In the genomic region with DNA sequence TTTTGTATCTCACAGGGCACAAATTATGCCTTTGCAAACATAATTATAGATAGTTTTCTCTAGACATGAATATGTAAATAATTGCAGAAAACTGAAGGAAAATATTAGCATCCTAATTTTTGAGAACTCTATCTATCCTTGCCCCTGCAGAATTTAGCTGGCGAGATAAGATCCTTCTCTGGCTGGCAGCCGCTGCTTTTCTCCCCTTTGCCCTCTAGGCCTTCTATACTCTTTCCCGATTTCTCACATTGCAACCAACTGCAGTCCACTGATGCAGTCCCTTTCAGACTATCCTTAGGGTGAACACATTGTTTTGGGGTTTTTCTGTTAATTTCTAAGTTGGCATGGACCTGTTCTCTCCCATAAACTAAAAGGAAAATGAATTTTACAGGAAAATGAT, we compare ENCODE assay signal across 19 cellular contexts.
DNase-seq lines count a peak whose midpoint lies in the region; ATAC-seq and TF ChIP-seq lines count a peak whose summit lies in the region.
"Had no signal": no experiment of that assay in that cellular context is flagged by ENCODE, and none has a peak within 500 bp of the region (broad histone marks: within the 10 kb centered on the region; RNA-seq: fewer than 3 reads in every experiment).

No MANE protein-coding gene starts in this region.

- H4K20me1 ChIP-seq in SK-N-SH (ENCODE audit: insufficient read depth), result no peaks in the 10 kb centered on the region
- H4K20me1 ChIP-seq: BLaER1 treated with 17β-estradiol and CSF1 and Interleukin-3, amounts not matched to agents 10 nM and 100 nM had no signal

- H3F3A ChIP-seq in SK-N-SH (replicated peaks; ENCODE audit: insufficient read depth), result no peaks in the 10 kb centered on the region

- TF ChIP-seq EP300 in SK-N-SH (IDR thresholded peaks at IDR 0.05; ENCODE audit: borderline replicate concordance in 1 of 2, low read depth in 1 of 2, low read length in 1 of 2), result peak in 1 of 2 experiments; percentile 76; a peak in 2 of 4 replicates

- H2AFZ ChIP-seq in SK-N-SH (ENCODE audit: low read depth), result no peak overlapping the region

- H3K27ac ChIP-seq in SK-N-SH (ENCODE audit: low read depth in 2 of 2, low read length in 1 of 2), result peak overlapping the region in 1 of 2 experiments; percentile 91; a peak in 2 of 4 replicates
- peak overlapping the region; percentile 55 for H3K27ac ChIP-seq in cardiac muscle cell
- H3K27ac ChIP-seq in left ventricle myocardium inferior (replicated peaks), result no peak overlapping the region
- H3K27ac ChIP-seq: 22Rv1; A549; BLaER1 treated with 17β-estradiol and CSF1 and Interleukin-3, amounts not matched to agents 10 nM and 100 nM; C4-2B had no signal

- H3K4me1 Mint-ChIP-seq in endothelial cell (ENCODE audit: unreplicated experiment), result no peaks in the 10 kb centered on the region
- H3K4me1 Mint-ChIP-seq in WTC11, result 0 out of 2 replicates have a peak, but pooled peaks cover 3% of the 10 kb centered on the region
- H3K4me1 Mint-ChIP-seq: B cell had no signal

- no peaks in the 10 kb centered on the region for H3K9me2 ChIP-seq in SK-N-SH

- no peaks in the 10 kb centered on the region; the same call in 1 of the 2 replicates for H3K79me2 ChIP-seq in SK-N-SH (ENCODE audit: insufficient read depth)

- no peaks in the 10 kb centered on the region for H3K9me3 ChIP-seq in SK-N-SH
- no peaks in the 10 kb centered on the region for H3K9me3 ChIP-seq in cardiac muscle cell (ENCODE audit: low read depth)
- H3K9me3 ChIP-seq in left ventricle myocardium inferior (replicated peaks), result no peaks in the 10 kb centered on the region
- H3K9me3 ChIP-seq: A549; BLaER1 treated with 17β-estradiol and CSF1 and Interleukin-3, amounts not matched to agents 10 nM and 100 nM; Caco-2 had no signal

- no peaks in the 10 kb centered on the region for H3K27me3 ChIP-seq in SK-N-SH (ENCODE audit: insufficient read depth)
- H3K27me3 ChIP-seq in cardiac muscle cell, result no peaks in the 10 kb centered on the region
- no peaks in the 10 kb centered on the region for H3K27me3 ChIP-seq in left ventricle myocardium inferior (ENCODE audit: low read depth)
- H3K27me3 ChIP-seq: BLaER1 treated with 17β-estradiol and CSF1 and Interleukin-3, amounts not matched to agents 10 nM and 100 nM had no signal

- peak; percentile 24; the same call in 1 of the 2 replicates for TF ChIP-seq RAD21 in SK-N-SH (IDR thresholded peaks at IDR 0.05; ENCODE audit: low read length)

- H3K36me3 Mint-ChIP-seq in endothelial cell (ENCODE audit: low read depth, unreplicated experiment) (peaks cover 30% of the 10 kb centered on the region), WTC11 (peaks cover 1% of the 10 kb centered on the region; the same call in 1 of the 2 replicates)

- H3K4me2 ChIP-seq in SK-N-SH, result no peak overlapping the region
- H3K4me2 ChIP-seq: A549; BLaER1 treated with 17β-estradiol and CSF1 and Interleukin-3, amounts not matched to agents 10 nM and 100 nM had no signal

- CTCF ChIA-PET in SK-N-SH (lab: Yijun Ruan, JAX) (interaction anchor here (1.8 kb wide), 1 partner anchor 117 kb away, joined by 7 read pairs; no protein-coding TSS in a partner anchor), WTC11 (lab: Charles Lee) (no interaction called here)

- H3K4me3 ChIP-seq in SK-N-SH (ENCODE audit: low read depth in 2 of 2, low read length in 1 of 2) (no peak overlapping the region), cardiac muscle cell (no peak overlapping the region), left ventricle myocardium inferior (no peak overlapping the region)
- H3K4me3 ChIP-seq: A549; BLaER1 treated with 17β-estradiol and CSF1 and Interleukin-3, amounts not matched to agents 10 nM and 100 nM had no signal

- ATAC-seq in SK-N-SH treated with all-trans-retinoic acid at 6 μM for 48 hours (no peak), WTC11 (no peak)
- ATAC-seq: A549; CD8-positive, alpha-beta T cell had no signal

- TF ChIP-seq CTCF in SK-N-SH (IDR thresholded peaks at IDR 0.05) (no peak), cardiac muscle cell (IDR thresholded peaks at IDR 0.05; ENCODE audit: low read depth, low read length) (no peak), left ventricle myocardium inferior (IDR thresholded peaks at IDR 0.05; ENCODE audit: borderline replicate concordance) (no peak), endothelial cell (IDR thresholded peaks at IDR 0.05; ENCODE audit: unreplicated experiment) (no peak), WTC11 (IDR thresholded peaks at IDR 0.05) (no peak)

- intact Hi-C loops in left ventricle myocardium inferior (cut with micrococcal nuclease), result no loop called here

- H3K27me3 Mint-ChIP-seq in endothelial cell (ENCODE audit: unreplicated experiment) (peaks cover 2% of the 10 kb centered on the region), WTC11 (ENCODE audit: low read depth) (no peaks in the 10 kb centered on the region)
- H3K27me3 Mint-ChIP-seq: B cell; CD4-positive, alpha-beta T cell had no signal

- H3K4me1 ChIP-seq in SK-N-SH (ENCODE audit: control insufficient read depth in 1 of 2, insufficient read depth in 2 of 2, low read depth in 1 of 2, low read length in 1 of 2), result peaks cover 0 to 36% of the 10 kb centered on the region in 2 experiments; a peak in 2 of 4 replicates
- peaks cover 15% of the 10 kb centered on the region for H3K4me1 ChIP-seq in cardiac muscle cell (ENCODE audit: low read depth)
- H3K4me1 ChIP-seq in left ventricle myocardium inferior, result peaks cover 48% of the 10 kb centered on the region
- H3K4me1 ChIP-seq: A549, Caco-2 had no signal

- no peak overlapping the region for H3K9ac ChIP-seq in SK-N-SH
- H3K9ac ChIP-seq: BLaER1 treated with 17β-estradiol and CSF1 and Interleukin-3, amounts not matched to agents 10 nM and 100 nM had no signal

- H3K27ac Mint-ChIP-seq in endothelial cell (ENCODE audit: unreplicated experiment) (no peak overlapping the region), WTC11 (no peak overlapping the region)
- H3K27ac Mint-ChIP-seq: B cell; CD4-positive, alpha-beta T cell; CD8-positive, alpha-beta T cell had no signal

- POLR2A ChIA-PET in SK-N-SH (lab: Yijun Ruan, JAX), result no interaction called here
- POLR2A ChIA-PET in WTC11 (lab: Charles Lee), result no interaction called here

- H3K9me3 Mint-ChIP-seq in endothelial cell (ENCODE audit: unreplicated experiment), result no peaks in the 10 kb centered on the region
- H3K9me3 Mint-ChIP-seq in WTC11, result no peaks in the 10 kb centered on the region
- H3K9me3 Mint-ChIP-seq: CD4-positive, alpha-beta T cell; CD8-positive, alpha-beta T cell had no signal

- 68% methylated on average over 3 of the region's 3 CpGs for WGBS in SK-N-SH (ENCODE audit: low lambda C conversion rate)

- H3K4me3 Mint-ChIP-seq in endothelial cell (ENCODE audit: unreplicated experiment) (peak overlapping the region; percentile 61), WTC11 (no peak overlapping the region)
- H3K4me3 Mint-ChIP-seq: B cell; CD4-positive, alpha-beta T cell; CD8-positive, alpha-beta T cell had no signal

- DNase-seq in SK-N-SH (peak; percentile 51), cardiac muscle cell (ENCODE audit: low read depth in 1 of 2, low spot score in 1 of 2) (no peak), left ventricle myocardium inferior (no peak), SK-N-DZ (ENCODE audit: low spot score) (peak; percentile 27), endothelial cell (ENCODE audit: low spot score) (no peak), WTC11 (ENCODE audit: low spot score) (no peak)
- DNase-seq: AML-193; Caco-2; Calu3; CD4-positive, alpha-beta T cell; CD8-positive, alpha-beta T cell; DMS79 treated with DMSO at 0.1 percent for 48 hours; GF-D8 had no signal

- H3K36me3 ChIP-seq in SK-N-SH (replicated peaks in 1 of 2; ENCODE audit: control insufficient read depth in 1 of 2, insufficient read depth in 2 of 2, low read length in 1 of 2), result peaks cover 0 to 9% of the 10 kb centered on the region in 2 experiments
- peaks cover 42% of the 10 kb centered on the region for H3K36me3 ChIP-seq in cardiac muscle cell
- H3K36me3 ChIP-seq in left ventricle myocardium inferior, result peaks cover 64% of the 10 kb centered on the region

TF ChIP-seq in SK-N-SH, 30 proteins besides CTCF, POLR2A, EP300 and RAD21:
- TF ChIP-seq RCOR1 (IDR thresholded peaks at IDR 0.05; ENCODE audit: low read length), result 0 out of 2 replicates have a peak, but pooled peaks have one; percentile 14
- no peak for TF ChIP-seq CHD2 (IDR thresholded peaks at IDR 0.05; ENCODE audit: low read length, partially characterized antibody)

TF ChIP-seq in SK-N-SH treated with all-trans-retinoic acid at 6 μM for 48 hours, 23 proteins besides CTCF, POLR2A, EP300 and RAD21 (continues in another document):
- TF ChIP-seq, protein P1, sequence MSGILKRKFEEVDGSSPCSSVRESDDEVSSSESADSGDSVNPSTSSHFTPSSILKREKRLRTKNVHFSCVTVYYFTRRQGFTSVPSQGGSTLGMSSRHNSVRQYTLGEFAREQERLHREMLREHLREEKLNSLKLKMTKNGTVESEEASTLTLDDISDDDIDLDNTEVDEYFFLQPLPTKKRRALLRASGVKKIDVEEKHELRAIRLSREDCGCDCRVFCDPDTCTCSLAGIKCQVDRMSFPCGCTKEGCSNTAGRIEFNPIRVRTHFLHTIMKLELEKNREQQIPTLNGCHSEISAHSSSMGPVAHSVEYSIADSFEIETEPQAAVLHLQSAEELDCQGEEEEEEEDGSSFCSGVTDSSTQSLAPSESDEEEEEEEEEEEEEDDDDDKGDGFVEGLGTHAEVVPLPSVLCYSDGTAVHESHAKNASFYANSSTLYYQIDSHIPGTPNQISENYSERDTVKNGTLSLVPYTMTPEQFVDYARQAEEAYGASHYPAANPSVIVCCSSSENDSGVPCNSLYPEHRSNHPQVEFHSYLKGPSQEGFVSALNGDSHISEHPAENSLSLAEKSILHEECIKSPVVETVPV (CRISPR knock-in tag; IDR thresholded peaks at IDR 0.05), result no peak
- no peak for TF ChIP-seq ISL1 (CRISPR knock-in tag; IDR thresholded peaks at IDR 0.05)

Comparison
In these comparisons a context has a peak if more than half of its experiments do, and no peak if none do; other contexts are left out.
1. DNase-seq: peak in SK-N-SH (single experiment) and SK-N-DZ (single experiment); none in cardiac muscle cell (0 of 2), left ventricle myocardium inferior (single experiment), endothelial cell (single experiment) and WTC11 (single experiment).